Comparison of ENCODE assay signal across 12 cellular contexts in genomic region chr5:131318455-131318854, GRCh38. TPM values are rescaled to one million over a fixed set of nuclear protein-coding genes. Genes with fewer than 3 reads are reported as not detected.
DNase-seq lines count a peak whose midpoint lies in the region; ATAC-seq and TF ChIP-seq lines count a peak whose summit lies in the region.
"Had no signal": no experiment of that assay in that cellular context is flagged by ENCODE, and none has a peak within 500 bp of the region (broad histone marks: within the 10 kb centered on the region; RNA-seq: fewer than 3 reads in every experiment).

No MANE protein-coding gene starts in this region.

- POLR2A ChIA-PET in activated CD8-positive, alpha-beta T cell treated with anti-CD3 and anti-CD28 coated beads for 36 hours (lab: Charles Lee) = interaction anchor here (1.0 kb wide), 1 partner anchor 44 kb away, joined by 3 read pairs; no protein-coding TSS in a partner anchor
- POLR2A ChIA-PET in activated CD8-positive, alpha-beta T cell treated with anti-CD3 and anti-CD28 coated beads, Interleukin-2, amount 10 ng/mL, durations not matched to agents 7 days and 5 days (lab: Charles Lee) = no interaction called here

- no peak for TF ChIP-seq CTCF in activated CD8-positive, alpha-beta T cell treated with anti-CD3 and anti-CD28 coated beads for 36 hours (IDR thresholded peaks at IDR 0.05)
- TF ChIP-seq CTCF in natural killer cell (IDR thresholded peaks at IDR 0.05) = no peak

- peaks cover 72% of the 10 kb centered on the region for H3K36me3 Mint-ChIP-seq in activated CD8-positive, alpha-beta T cell treated with anti-CD3 and anti-CD28 coated beads for 36 hours (ENCODE audit: low read depth)
- peaks cover 76% of the 10 kb centered on the region for H3K36me3 Mint-ChIP-seq in activated CD8-positive, alpha-beta T cell treated with anti-CD3 and anti-CD28 coated beads, Interleukin-2, amount 10 ng/mL, durations not matched to agents 7 days and 5 days (ENCODE audit: low read depth)
- no peaks in the 10 kb centered on the region for H3K36me3 Mint-ChIP-seq in natural killer cell
- peaks cover 15% of the 10 kb centered on the region for H3K36me3 Mint-ChIP-seq in natural killer cell treated with Interleukin-12 subunit alpha and Interleukin-12 subunit beta and Interleukin-15 and Interleukin-18, amount 100 ng/mL, for 72 hours
- H3K36me3 Mint-ChIP-seq in immature natural killer cell = peaks cover 0 to 15% (median 6%) of the 10 kb centered on the region in 3 donors
- peaks cover 78% of the 10 kb centered on the region for H3K36me3 Mint-ChIP-seq in stimulated activated effector memory CD8-positive, alpha-beta T cell treated with anti-CD3 and anti-CD28 coated beads, Interleukin-12 subunit alpha, Interleukin-12 subunit beta, amount 100 ng/mL, for 72 hours

- H3K4me3 Mint-ChIP-seq in activated CD8-positive, alpha-beta T cell treated with anti-CD3 and anti-CD28 coated beads for 36 hours = no peak overlapping the region
- H3K4me3 Mint-ChIP-seq in activated CD8-positive, alpha-beta T cell treated with anti-CD3 and anti-CD28 coated beads, Interleukin-2, amount 10 ng/mL, durations not matched to agents 7 days and 5 days = no peak overlapping the region
- H3K4me3 Mint-ChIP-seq in natural killer cell (no peak overlapping the region), immature natural killer cell (no peak overlapping the region)
- H3K4me3 Mint-ChIP-seq in natural killer cell treated with Interleukin-12 subunit alpha and Interleukin-12 subunit beta and Interleukin-15 and Interleukin-18, amount 100 ng/mL, for 72 hours = no peak overlapping the region
- no peak overlapping the region for H3K4me3 Mint-ChIP-seq in stimulated activated effector memory CD8-positive, alpha-beta T cell treated with anti-CD3 and anti-CD28 coated beads, Interleukin-12 subunit alpha, Interleukin-12 subunit beta, amount 100 ng/mL, for 72 hours
- H3K4me3 Mint-ChIP-seq: CD14-positive monocyte had no signal

- no peak for DNase-seq in activated CD8-positive, alpha-beta T cell treated with anti-CD3 and anti-CD28 coated beads for 36 hours
- DNase-seq in activated CD8-positive, alpha-beta T cell treated with anti-CD3 and anti-CD28 coated beads, Interleukin-2, amount 10 ng/mL, durations not matched to agents 7 days and 5 days = no peak
- DNase-seq in natural killer cell (no peak), immature natural killer cell (no peak), sciatic nerve (ENCODE audit: low spot score) (no peak), dermis blood vessel endothelial cell (no peak)
- DNase-seq in natural killer cell treated with Interleukin-12 subunit alpha and Interleukin-12 subunit beta and Interleukin-15 and Interleukin-18, amount 100 ng/mL, for 72 hours (ENCODE audit: low spot score) = no peak
- DNase-seq in stimulated activated effector memory CD8-positive, alpha-beta T cell treated with anti-CD3 and anti-CD28 coated beads, Interleukin-12 subunit alpha, Interleukin-12 subunit beta, amount 100 ng/mL, for 72 hours (ENCODE audit: low spot score in 2 of 2) = no peak
- DNase-seq: DMS79, GM23248 had no signal

- no peak for ATAC-seq in activated CD8-positive, alpha-beta T cell treated with anti-CD3 and anti-CD28 coated beads for 36 hours
- no peak for ATAC-seq in activated CD8-positive, alpha-beta T cell treated with anti-CD3 and anti-CD28 coated beads, Interleukin-2, amount 10 ng/mL, durations not matched to agents 7 days and 5 days
- no peak for ATAC-seq in natural killer cell
- ATAC-seq in natural killer cell treated with Interleukin-12 subunit alpha and Interleukin-12 subunit beta and Interleukin-15 and Interleukin-18, amount 100 ng/mL, for 72 hours = no peak
- ATAC-seq in sciatic nerve = no peak
- no peak for ATAC-seq in stimulated activated effector memory CD8-positive, alpha-beta T cell treated with anti-CD3 and anti-CD28 coated beads, Interleukin-12 subunit alpha, Interleukin-12 subunit beta, amount 100 ng/mL, for 72 hours
- ATAC-seq: HCT116 had no signal

- H3K4me1 Mint-ChIP-seq in activated CD8-positive, alpha-beta T cell treated with anti-CD3 and anti-CD28 coated beads for 36 hours (ENCODE audit: low read depth) = peaks cover 78% of the 10 kb centered on the region
- peaks cover 67% of the 10 kb centered on the region for H3K4me1 Mint-ChIP-seq in activated CD8-positive, alpha-beta T cell treated with anti-CD3 and anti-CD28 coated beads, Interleukin-2, amount 10 ng/mL, durations not matched to agents 7 days and 5 days (ENCODE audit: low read depth)
- H3K4me1 Mint-ChIP-seq in natural killer cell (peaks cover 66 to 70% of the 10 kb centered on the region in 2 donors), immature natural killer cell (peaks cover 78 to 93% of the 10 kb centered on the region in 2 donors)
- peaks cover 55 to 66% of the 10 kb centered on the region in 2 donors for H3K4me1 Mint-ChIP-seq in natural killer cell treated with Interleukin-12 subunit alpha and Interleukin-12 subunit beta and Interleukin-15 and Interleukin-18, amount 100 ng/mL, for 72 hours (ENCODE audit: low read depth in 2 of 2)
- peaks cover 73% of the 10 kb centered on the region for H3K4me1 Mint-ChIP-seq in stimulated activated effector memory CD8-positive, alpha-beta T cell treated with anti-CD3 and anti-CD28 coated beads, Interleukin-12 subunit alpha, Interleukin-12 subunit beta, amount 100 ng/mL, for 72 hours

- CTCF ChIA-PET in activated CD8-positive, alpha-beta T cell treated with anti-CD3 and anti-CD28 coated beads for 36 hours (lab: Charles Lee) = interaction anchor here (1.4 kb wide), 1 partner anchor 54 kb away, joined by 3 read pairs; no protein-coding TSS in a partner anchor
- CTCF ChIA-PET in activated CD8-positive, alpha-beta T cell treated with anti-CD3 and anti-CD28 coated beads, Interleukin-2, amount 10 ng/mL, durations not matched to agents 7 days and 5 days (lab: Charles Lee) = no interaction called here

- intact Hi-C loops in activated CD8-positive, alpha-beta T cell treated with anti-CD3 and anti-CD28 coated beads for 36 hours (cut with micrococcal nuclease) = no loop called here
- intact Hi-C loops in natural killer cell (cut with micrococcal nuclease) = no loop called here
- intact Hi-C loops in sciatic nerve (cut with DNase I) = no loop called here

- H3K9me3 Mint-ChIP-seq in activated CD8-positive, alpha-beta T cell treated with anti-CD3 and anti-CD28 coated beads for 36 hours = peaks cover 2% of the 10 kb centered on the region
- peaks cover 11% of the 10 kb centered on the region for H3K9me3 Mint-ChIP-seq in activated CD8-positive, alpha-beta T cell treated with anti-CD3 and anti-CD28 coated beads, Interleukin-2, amount 10 ng/mL, durations not matched to agents 7 days and 5 days (ENCODE audit: insufficient read depth)
- no peaks in the 10 kb centered on the region for H3K9me3 Mint-ChIP-seq in natural killer cell
- H3K9me3 Mint-ChIP-seq in natural killer cell treated with Interleukin-12 subunit alpha and Interleukin-12 subunit beta and Interleukin-15 and Interleukin-18, amount 100 ng/mL, for 72 hours = no peaks in the 10 kb centered on the region
- H3K9me3 Mint-ChIP-seq in immature natural killer cell = no peaks in the 10 kb centered on the region
- no peaks in the 10 kb centered on the region for H3K9me3 Mint-ChIP-seq in stimulated activated effector memory CD8-positive, alpha-beta T cell treated with anti-CD3 and anti-CD28 coated beads, Interleukin-12 subunit alpha, Interleukin-12 subunit beta, amount 100 ng/mL, for 72 hours

- H3K27ac Mint-ChIP-seq in activated CD8-positive, alpha-beta T cell treated with anti-CD3 and anti-CD28 coated beads for 36 hours = peak overlapping the region; percentile 15
- H3K27ac Mint-ChIP-seq in activated CD8-positive, alpha-beta T cell treated with anti-CD3 and anti-CD28 coated beads, Interleukin-2, amount 10 ng/mL, durations not matched to agents 7 days and 5 days = no peak overlapping the region
- peak overlapping the region; percentile 54 to 89 for H3K27ac Mint-ChIP-seq in natural killer cell
- no peak overlapping the region for H3K27ac Mint-ChIP-seq in natural killer cell treated with Interleukin-12 subunit alpha and Interleukin-12 subunit beta and Interleukin-15 and Interleukin-18, amount 100 ng/mL, for 72 hours
- H3K27ac Mint-ChIP-seq in immature natural killer cell = peak overlapping the region in 4 of 6 donors; percentile 8 to 68 (median 39)
- H3K27ac Mint-ChIP-seq in stimulated activated effector memory CD8-positive, alpha-beta T cell treated with anti-CD3 and anti-CD28 coated beads, Interleukin-12 subunit alpha, Interleukin-12 subunit beta, amount 100 ng/mL, for 72 hours = no peak overlapping the region

- H3K27me3 Mint-ChIP-seq in activated CD8-positive, alpha-beta T cell treated with anti-CD3 and anti-CD28 coated beads for 36 hours = no peaks in the 10 kb centered on the region
- H3K27me3 Mint-ChIP-seq in activated CD8-positive, alpha-beta T cell treated with anti-CD3 and anti-CD28 coated beads, Interleukin-2, amount 10 ng/mL, durations not matched to agents 7 days and 5 days (ENCODE audit: low read depth) = no peaks in the 10 kb centered on the region
- no peaks in the 10 kb centered on the region for H3K27me3 Mint-ChIP-seq in natural killer cell (ENCODE audit: low read depth in 2 of 2)
- no peaks in the 10 kb centered on the region for H3K27me3 Mint-ChIP-seq in natural killer cell treated with Interleukin-12 subunit alpha and Interleukin-12 subunit beta and Interleukin-15 and Interleukin-18, amount 100 ng/mL, for 72 hours
- peaks cover 0 to 6% (median 0%) of the 10 kb centered on the region in 3 donors for H3K27me3 Mint-ChIP-seq in immature natural killer cell (ENCODE audit: low read depth in 3 of 3)

RNA-seq across cellular contexts. Expression of gene CDC42SE2, which starts 54.6 kb away (rescaled TPM):
- 100 to 1,000 TPM; 100 to 102 TPM for total RNA-seq in activated CD8-positive, alpha-beta T cell treated with anti-CD3 and anti-CD28 coated beads for 36 hours
- total RNA-seq in activated CD8-positive, alpha-beta T cell treated with anti-CD3 and anti-CD28 coated beads, Interleukin-2, amount 10 ng/mL, durations not matched to agents 7 days and 5 days = 100 to 1,000 TPM; 115 to 126 TPM
- 100 to 1,000 TPM; 140 to 183 (median 166) TPM for total RNA-seq in natural killer cell
- total RNA-seq in natural killer cell treated with Interleukin-12 subunit alpha and Interleukin-12 subunit beta and Interleukin-15 and Interleukin-18, amount 100 ng/mL, for 72 hours = 100 to 1,000 TPM in 1 of 2 donors, 10 to 100 TPM in 1; 78.2 to 120 TPM
- 100 to 1,000 TPM; 296 to 536 (median 342) TPM for polyA plus RNA-seq in immature natural killer cell
- 29.7 TPM for total RNA-seq in sciatic nerve
- total RNA-seq in dermis blood vessel endothelial cell = 54.6 and 55.5 TPM in 2 replicates

Comparison
In these comparisons a context has a peak if more than half of its experiments do, and no peak if none do; other contexts are left out.
1. H3K27ac Mint-ChIP-seq: peak in activated CD8-positive, alpha-beta T cell treated with anti-CD3 and anti-CD28 coated beads for 36 hours (single experiment), natural killer cell (2 of 2) and immature natural killer cell (4 of 6); none in activated CD8-positive, alpha-beta T cell treated with anti-CD3 and anti-CD28 coated beads, Interleukin-2, amount 10 ng/mL, durations not matched to agents 7 days and 5 days (single experiment), natural killer cell treated with Interleukin-12 subunit alpha and Interleukin-12 subunit beta and Interleukin-15 and Interleukin-18, amount 100 ng/mL, for 72 hours (0 of 2) and stimulated activated effector memory CD8-positive, alpha-beta T cell treated with anti-CD3 and anti-CD28 coated beads, Interleukin-12 subunit alpha, Interleukin-12 subunit beta, amount 100 ng/mL, for 72 hours (single experiment).